15 cellular contexts compared by ENCODE assay signal in genomic region chr1:37958690-37959089, GRCh38. TPM values are rescaled to one million over a fixed set of nuclear protein-coding genes. Genes with fewer than 3 reads are reported as not detected.
DNase-seq lines count a peak whose midpoint lies in the region; ATAC-seq and TF ChIP-seq lines count a peak whose summit lies in the region.
"Had no signal": no experiment of that assay in that cellular context is flagged by ENCODE, and none has a peak within 500 bp of the region (broad histone marks: within the 10 kb centered on the region; RNA-seq: fewer than 3 reads in every experiment).

No MANE protein-coding gene starts in this region.

- no peak for TF ChIP-seq CTCF in RWPE2 (IDR thresholded peaks at IDR 0.05; ENCODE audit: poor library complexity, severe bottlenecking)
- no peak for TF ChIP-seq CTCF in fibroblast of lung (conservative IDR thresholded peaks at IDR 0.05 in 1 of 2, IDR thresholded peaks at IDR 0.05 in 1 of 2; ENCODE audit: low read depth in 1 of 2, low read length in 2 of 2)
- TF ChIP-seq CTCF in psoas muscle (IDR thresholded peaks at IDR 0.05) = no peak
- no peak for TF ChIP-seq CTCF in endodermal cell (conservative IDR thresholded peaks at IDR 0.05)

- DNase-seq in EH (ENCODE audit: low read depth) = peak; percentile 98
- no peak for DNase-seq in RWPE2 (ENCODE audit: low spot score)
- DNase-seq in fibroblast of lung (ENCODE audit: low read depth in 2 of 2) = peak; percentile 42 to 97
- no peak for DNase-seq in psoas muscle
- no peak for DNase-seq in endodermal cell
- no peak for DNase-seq in NCI-H1694 treated with DMSO at 0.1 percent for 48 hours (lab: John Stamatoyannopoulos, UW)
- DNase-seq: activated effector memory CD4-positive, alpha-beta T cell treated with anti-CD3 and anti-CD28 coated beads, Interleukin-2, amount 50 U/mL, for 16 hours; Calu3; cerebellar nuclear complex; gastrocnemius medialis; NCI-H1092 had no signal

- H3K27ac ChIP-seq in RWPE2 (ENCODE audit: poor library complexity, severe bottlenecking) = no peak overlapping the region
- H3K27ac ChIP-seq in fibroblast of lung (ENCODE audit: insufficient read depth, low read length) = peak overlapping the region; percentile 69
- H3K27ac ChIP-seq in psoas muscle = no peak overlapping the region
- H3K27ac ChIP-seq in endodermal cell (ENCODE audit: low read depth, low read length) = no peak overlapping the region

- H3K27me3 Mint-ChIP-seq in endodermal cell (ENCODE audit: insufficient read depth) = no peaks in the 10 kb centered on the region

- H2AFZ ChIP-seq in fibroblast of lung (ENCODE audit: low read length) = no peak overlapping the region

- H3K27me3 ChIP-seq in RWPE2 (ENCODE audit: insufficient read depth, poor library complexity, severe bottlenecking) (no peaks in the 10 kb centered on the region), fibroblast of lung (ENCODE audit: control insufficient read depth, insufficient read depth, low read length) (no peaks in the 10 kb centered on the region), psoas muscle (ENCODE audit: insufficient read depth in 3 of 3, low read length in 2 of 3) (no peaks in the 10 kb centered on the region), endodermal cell (ENCODE audit: control insufficient read depth, insufficient read depth, low read length, poor library complexity, severe bottlenecking) (no peaks in the 10 kb centered on the region)
- H3K27me3 ChIP-seq: gastrocnemius medialis had no signal

- no peak overlapping the region for H3K9ac ChIP-seq in fibroblast of lung (ENCODE audit: insufficient read depth, low read length)
- H3K9ac ChIP-seq in endodermal cell (ENCODE audit: extremely low read depth, low read length, poor library complexity, severe bottlenecking) = no peak overlapping the region

- no peaks in the 10 kb centered on the region for H3K79me2 ChIP-seq in fibroblast of lung (ENCODE audit: control insufficient read depth, insufficient read depth, low read length)

- no peaks in the 10 kb centered on the region for H3K4me1 ChIP-seq in RWPE2 (ENCODE audit: insufficient read depth, poor library complexity, severe bottlenecking)
- peaks cover 9% of the 10 kb centered on the region for H3K4me1 ChIP-seq in fibroblast of lung (ENCODE audit: control insufficient read depth, extremely low read depth, insufficient read depth, low read length)
- H3K4me1 ChIP-seq in psoas muscle = no peaks in the 10 kb centered on the region
- no peaks in the 10 kb centered on the region for H3K4me1 ChIP-seq in endodermal cell (ENCODE audit: control insufficient read depth, insufficient read depth, low read length)
- H3K4me1 ChIP-seq: gastrocnemius medialis had no signal

- H3K36me3 ChIP-seq in RWPE2 (ENCODE audit: low read depth) (peaks cover 40% of the 10 kb centered on the region), fibroblast of lung (ENCODE audit: control insufficient read depth, insufficient read depth, low read length) (peaks cover 9% of the 10 kb centered on the region), psoas muscle (ENCODE audit: insufficient read depth in 1 of 2, low read depth in 1 of 2) (peaks cover 5 to 76% of the 10 kb centered on the region in 2 donors), endodermal cell (ENCODE audit: control insufficient read depth, insufficient read depth, low read length) (peaks cover 41% of the 10 kb centered on the region)

- ATAC-seq in RWPE2 (ENCODE audit: low read depth) (peak; percentile 52; the same call in 1 of the 3 replicates), psoas muscle (peak in 3 of 4 donors; percentile 28 to 39 (median 32)), HG03378 (IDR thresholded peaks at IDR 0.05; ENCODE audit: unreplicated experiment) (no peak), HG02885 (IDR thresholded peaks at IDR 0.05; ENCODE audit: poor library complexity, unreplicated experiment) (no peak)
- ATAC-seq: gastrocnemius medialis had no signal

- no peak overlapping the region for H3K27ac Mint-ChIP-seq in endodermal cell
- H3K27ac Mint-ChIP-seq: nephron; T-helper 2 cell treated with Interferon-gamma antibody and Interleukin-4, amounts not matched to agents 5 μg/mL and 100 μg/mL, for 36 hours had no signal

- peaks cover 3% of the 10 kb centered on the region for H3K4me1 Mint-ChIP-seq in endodermal cell
- H3K4me1 Mint-ChIP-seq: nephron had no signal

- intact Hi-C loops in psoas muscle (cut with DNase I) = no loop called here

- WGBS in psoas muscle, 3 donors = 40 to 75% (median 52%) methylated on average over 2 of the region's 2 CpGs
- WGBS in endodermal cell (ENCODE audit: insufficient coverage in 1 of 2, insufficient read length in 1 of 2), 2 experiments = 94 to 96% methylated on average over 2 of the region's 2 CpGs

- no peaks in the 10 kb centered on the region for H4K20me1 ChIP-seq in fibroblast of lung (ENCODE audit: control insufficient read depth, extremely low read depth, insufficient read depth, low read length)

- no peak overlapping the region for H3K4me3 Mint-ChIP-seq in endodermal cell
- H3K4me3 Mint-ChIP-seq: nephron; T-helper 2 cell treated with Interferon-gamma antibody and Interleukin-4, amounts not matched to agents 5 μg/mL and 100 μg/mL, for 36 hours had no signal

- H3K9me3 ChIP-seq in RWPE2 (ENCODE audit: severe bottlenecking) = no peaks in the 10 kb centered on the region
- H3K9me3 ChIP-seq in fibroblast of lung (ENCODE audit: control insufficient read depth, insufficient read depth, low read depth, low read length) = no peaks in the 10 kb centered on the region
- no peaks in the 10 kb centered on the region for H3K9me3 ChIP-seq in psoas muscle
- no peaks in the 10 kb centered on the region for H3K9me3 ChIP-seq in endodermal cell (ENCODE audit: control insufficient read depth, low read length)
- H3K9me3 ChIP-seq: gastrocnemius medialis had no signal

- peak overlapping the region; percentile 40 for H3K4me2 ChIP-seq in fibroblast of lung (ENCODE audit: extremely low read depth, insufficient read depth, low read length)

- H3K4me3 ChIP-seq in RWPE2 (ENCODE audit: severe bottlenecking) = no peak overlapping the region
- H3K4me3 ChIP-seq in fibroblast of lung (replicated peaks in 1 of 4; ENCODE audit: control extremely low read depth in 1 of 4, insufficient read depth in 1 of 4, low read depth in 3 of 4, low read length in 4 of 4) = no peak overlapping the region
- H3K4me3 ChIP-seq in psoas muscle = no peak overlapping the region
- H3K4me3 ChIP-seq in endodermal cell (ENCODE audit: low read length) = no peak overlapping the region
- H3K4me3 ChIP-seq: gastrocnemius medialis had no signal

- no peaks in the 10 kb centered on the region for H3K9me3 Mint-ChIP-seq in endodermal cell
- H3K9me3 Mint-ChIP-seq: nephron; T-helper 2 cell treated with Interferon-gamma antibody and Interleukin-4, amounts not matched to agents 5 μg/mL and 100 μg/mL, for 36 hours had no signal

- peaks cover 48% of the 10 kb centered on the region for H3K36me3 Mint-ChIP-seq in endodermal cell (ENCODE audit: low read depth)

RNA-seq across cellular contexts. Expression of gene INPP5B, which starts 11.8 kb away (rescaled TPM):
- total RNA-seq in fibroblast of lung (42.1 and 55.0 TPM in 2 replicates), psoas muscle (10 to 100 TPM in 2 of 4 donors, 1 to 10 TPM in 2; 6.7 to 12.8 (median 9.3) TPM), endodermal cell (10 to 100 TPM; 19.9 to 21.4 TPM)
- polyA plus RNA-seq in fibroblast of lung (18.8 and 23.6 TPM in 2 replicates), psoas muscle (1 to 10 TPM; 3.8 to 6.6 (median 4.5) TPM)
- polyA plus RNA-seq in fibroblast of lung (2012) = 9.5 and 10.6 TPM in 2 replicates
- polyA minus RNA-seq in fibroblast of lung (ENCODE audit: low replicate concordance) = 16.1 and 30.9 TPM in 2 replicates
- polyA plus RNA-seq in endodermal cell (2013, experiment 1 of 2) = 15.5 TPM
- 14.5 TPM for polyA plus RNA-seq in endodermal cell (2013, experiment 2 of 2)

RNA-seq across cellular contexts. Expression of gene SF3A3, which starts 31.1 kb away (rescaled TPM):
- total RNA-seq in fibroblast of lung (72.3 and 97.8 TPM in 2 replicates), psoas muscle (10 to 100 TPM; 20.0 to 45.4 (median 35.0) TPM), endodermal cell (10 to 100 TPM; 89.3 to 97.0 TPM)
- polyA plus RNA-seq in fibroblast of lung (60.3 and 62.4 TPM in 2 replicates), psoas muscle (10 to 100 TPM; 13.0 to 35.0 (median 30.0) TPM)
- polyA plus RNA-seq in fibroblast of lung (2012) = 61.1 and 76.1 TPM in 2 replicates
- 8.6 and 17.5 TPM in 2 replicates for polyA minus RNA-seq in fibroblast of lung (ENCODE audit: low replicate concordance)
- polyA plus RNA-seq in endodermal cell (2013, experiment 1 of 2) = 86.4 TPM
- polyA plus RNA-seq in endodermal cell (2013, experiment 2 of 2) = 84.4 TPM

RNA-seq across cellular contexts. Expression of gene FHL3, which starts 46.6 kb away (rescaled TPM):
- 13.9 and 14.4 TPM in 2 replicates for total RNA-seq in fibroblast of lung
- 14.7 and 25.0 TPM in 2 replicates for polyA plus RNA-seq in fibroblast of lung
- polyA plus RNA-seq in fibroblast of lung (2012) = 44.6 and 64.8 TPM in 2 replicates
- polyA minus RNA-seq in fibroblast of lung (ENCODE audit: low replicate concordance) = 129 and 132 TPM in 2 replicates
- total RNA-seq in psoas muscle = 1,000 to 10,000 TPM in 1 of 4 donors, 100 to 1,000 TPM in 3; 236 to 1,187 (median 448) TPM
- 100 to 1,000 TPM in 2 of 3 donors, 10 to 100 TPM in 1; 41.6 to 905 (median 582) TPM for polyA plus RNA-seq in psoas muscle
- 10 to 100 TPM; 20.5 to 20.6 TPM for total RNA-seq in endodermal cell
- 22.3 TPM for polyA plus RNA-seq in endodermal cell (2013, experiment 1 of 2)
- 22.3 TPM for polyA plus RNA-seq in endodermal cell (2013, experiment 2 of 2)

RNA-seq across cellular contexts. Expression of gene UTP11, which starts 53.8 kb away (rescaled TPM):
- total RNA-seq in fibroblast of lung = 34.8 and 39.5 TPM in 2 replicates
- polyA plus RNA-seq in fibroblast of lung = 56.5 and 63.7 TPM in 2 replicates
- 57.6 and 60.0 TPM in 2 replicates for polyA plus RNA-seq in fibroblast of lung (2012)
- 2.5 and 9.0 TPM in 2 replicates for polyA minus RNA-seq in fibroblast of lung (ENCODE audit: low replicate concordance)
- 100 to 1,000 TPM in 3 of 4 donors, 10 to 100 TPM in 1; 65.2 to 210 (median 131) TPM for total RNA-seq in psoas muscle
- polyA plus RNA-seq in psoas muscle = 100 to 1,000 TPM in 2 of 3 donors, 10 to 100 TPM in 1; 91.7 to 253 (median 163) TPM
- 10 to 100 TPM; 40.9 to 46.3 TPM for total RNA-seq in endodermal cell
- 50.0 TPM for polyA plus RNA-seq in endodermal cell (2013, experiment 1 of 2)
- 54.7 TPM for polyA plus RNA-seq in endodermal cell (2013, experiment 2 of 2)

Comparison
In these comparisons a context has a peak if more than half of its experiments do, and no peak if none do; other contexts are left out.
1. DNase-seq: peak in EH (single experiment) and fibroblast of lung (2 of 2); none in RWPE2 (single experiment), psoas muscle (0 of 2), endodermal cell (single experiment) and NCI-H1694 treated with DMSO at 0.1 percent for 48 hours (single experiment).
2. ATAC-seq: peak in RWPE2 (single experiment) and psoas muscle (3 of 4); none in HG03378 (single experiment) and HG02885 (single experiment).
3. RNA of gene FHL3, which starts 46.6 kb away (total RNA-seq): 236 to 1,187 TPM in psoas muscle; 20.5 to 20.6 TPM in endodermal cell and 13.9 to 14.4 TPM in fibroblast of lung; every median in the first group is over 10 times any median in the second.